Comparison of ENCODE assay signal across 8 cellular contexts in the genomic region with DNA sequence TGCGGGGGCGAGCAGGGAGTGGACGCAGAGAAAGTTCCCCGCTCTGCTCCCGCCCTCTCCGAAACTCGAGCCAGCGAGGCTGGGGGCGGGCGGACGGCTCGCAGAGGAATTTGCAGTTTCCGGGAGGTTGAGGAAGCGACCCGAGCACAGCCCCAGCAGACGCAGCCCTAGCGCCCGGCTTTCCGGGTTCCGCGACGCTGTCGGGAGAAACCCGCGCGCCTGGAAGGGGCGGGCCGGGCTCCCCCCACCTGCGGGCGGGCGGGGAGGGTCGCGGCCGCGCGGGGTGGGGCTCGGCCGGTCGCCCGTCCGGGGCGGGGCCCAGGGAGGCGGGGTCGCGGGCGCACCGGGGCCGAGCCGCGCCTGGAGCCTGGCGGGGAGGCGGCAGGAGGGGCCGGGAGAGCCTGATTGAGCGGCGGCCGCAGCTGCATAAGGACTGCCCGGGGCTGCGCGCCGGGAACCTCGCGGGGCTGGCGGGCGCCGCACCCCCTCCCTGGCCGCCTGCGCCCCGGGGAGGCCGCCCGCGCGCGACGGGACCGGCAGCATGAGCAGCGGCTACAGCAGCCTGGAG. TPM values are rescaled to one million over a fixed set of nuclear protein-coding genes. Genes with fewer than 3 reads are reported as not detected.
DNase-seq lines count a peak whose midpoint lies in the region; ATAC-seq and TF ChIP-seq lines count a peak whose summit lies in the region.

A gene with protein sequence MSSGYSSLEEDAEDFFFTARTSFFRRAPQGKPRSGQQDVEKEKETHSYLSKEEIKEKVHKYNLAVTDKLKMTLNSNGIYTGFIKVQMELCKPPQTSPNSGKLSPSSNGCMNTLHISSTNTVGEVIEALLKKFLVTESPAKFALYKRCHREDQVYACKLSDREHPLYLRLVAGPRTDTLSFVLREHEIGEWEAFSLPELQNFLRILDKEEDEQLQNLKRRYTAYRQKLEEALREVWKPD (plus strand): TSS at position 404 of the 568 bp plus-strand sequence. CDS start 138 bp downstream, at position 542.

- H3K27ac Mint-ChIP-seq in activated T-helper 17 cell treated with anti-CD3 and anti-CD28 coated beads, Interleukin-2, amount 50 U/mL, for 72 hours = peak within 1 kb of the TSS; percentile 90
- H3K27ac Mint-ChIP-seq in neural crest cell (ENCODE audit: unreplicated experiment) = peak within 1 kb of the TSS; percentile 93

- peaks cover 46% of the 10 kb centered on the region for H3K36me3 Mint-ChIP-seq in activated T-helper 17 cell treated with anti-CD3 and anti-CD28 coated beads, Interleukin-2, amount 50 U/mL, for 72 hours (ENCODE audit: low read depth)
- peaks cover 5% of the 10 kb centered on the region for H3K36me3 Mint-ChIP-seq in neural crest cell (ENCODE audit: low read depth)

- H3K9me3 Mint-ChIP-seq in activated T-helper 17 cell treated with anti-CD3 and anti-CD28 coated beads, Interleukin-2, amount 50 U/mL, for 72 hours = no peaks in the 10 kb centered on the region
- H3K9me3 Mint-ChIP-seq in neural crest cell = no peaks in the 10 kb centered on the region

- peaks cover 24% of the 10 kb centered on the region for H3K4me1 Mint-ChIP-seq in activated T-helper 17 cell treated with anti-CD3 and anti-CD28 coated beads, Interleukin-2, amount 50 U/mL, for 72 hours
- peaks cover 39% of the 10 kb centered on the region for H3K4me1 Mint-ChIP-seq in neural crest cell

- H3K27ac ChIP-seq in temporal lobe (ENCODE audit: low read depth, low read length) = peak within 1 kb of the TSS; percentile 44

- ATAC-seq in GM19328 (IDR thresholded peaks at IDR 0.05; ENCODE audit: unreplicated experiment) (peak; percentile 58), HG03460 (IDR thresholded peaks at IDR 0.05; ENCODE audit: unreplicated experiment) (peak; percentile 56)
- ATAC-seq in activated T-helper 17 cell treated with anti-CD3 and anti-CD28 coated beads, Interleukin-2, amount 50 U/mL, for 72 hours (replicated peaks) = peak; percentile 63

- peak within 1 kb of the TSS; percentile 83 for H3K4me3 ChIP-seq in fibroblast of pulmonary artery (replicated peaks; ENCODE audit: low read depth, low read length)

- DNase-seq in CD1c-positive myeloid dendritic cell (ENCODE audit: extremely low spot score) (peak; percentile 88), RPMI8226 (peak; percentile 86), fibroblast of pulmonary artery (ENCODE audit: low read depth) (peak; percentile 70), neural crest cell (ENCODE audit: low read depth, low spot score) (peak; percentile 62)

- peak within 1 kb of the TSS; percentile 91 for H3K4me3 Mint-ChIP-seq in activated T-helper 17 cell treated with anti-CD3 and anti-CD28 coated beads, Interleukin-2, amount 50 U/mL, for 72 hours
- H3K4me3 Mint-ChIP-seq in neural crest cell = peak within 1 kb of the TSS; percentile 96

- TF ChIP-seq CTCF in fibroblast of pulmonary artery (IDR thresholded peaks at IDR 0.05; ENCODE audit: low read length, missing control alignments) = no peak
- no peak for TF ChIP-seq CTCF in neural crest cell (conservative IDR thresholded peaks at IDR 0.05)

- no peaks in the 10 kb centered on the region for H3K27me3 Mint-ChIP-seq in activated T-helper 17 cell treated with anti-CD3 and anti-CD28 coated beads, Interleukin-2, amount 50 U/mL, for 72 hours
- H3K27me3 Mint-ChIP-seq in neural crest cell (ENCODE audit: low read depth) = no peaks in the 10 kb centered on the region

RNA-seq across cellular contexts. Expression of the gene that starts here (rescaled TPM):
- 10 to 100 TPM; 31.0 to 43.9 TPM for total RNA-seq in activated T-helper 17 cell treated with anti-CD3 and anti-CD28 coated beads, Interleukin-2, amount 50 U/mL, for 72 hours
- total RNA-seq in neural crest cell = 18.1 and 19.0 TPM in 2 replicates
- 5.4 TPM for total RNA-seq in temporal lobe

Comparison
In these comparisons a context has a peak if more than half of its experiments do, and no peak if none do; other contexts are left out.
1. Peak in every context shown above with its lines: DNase-seq, ATAC-seq, H3K4me3 ChIP-seq and H3K27ac ChIP-seq.